In the genomic region with DNA sequence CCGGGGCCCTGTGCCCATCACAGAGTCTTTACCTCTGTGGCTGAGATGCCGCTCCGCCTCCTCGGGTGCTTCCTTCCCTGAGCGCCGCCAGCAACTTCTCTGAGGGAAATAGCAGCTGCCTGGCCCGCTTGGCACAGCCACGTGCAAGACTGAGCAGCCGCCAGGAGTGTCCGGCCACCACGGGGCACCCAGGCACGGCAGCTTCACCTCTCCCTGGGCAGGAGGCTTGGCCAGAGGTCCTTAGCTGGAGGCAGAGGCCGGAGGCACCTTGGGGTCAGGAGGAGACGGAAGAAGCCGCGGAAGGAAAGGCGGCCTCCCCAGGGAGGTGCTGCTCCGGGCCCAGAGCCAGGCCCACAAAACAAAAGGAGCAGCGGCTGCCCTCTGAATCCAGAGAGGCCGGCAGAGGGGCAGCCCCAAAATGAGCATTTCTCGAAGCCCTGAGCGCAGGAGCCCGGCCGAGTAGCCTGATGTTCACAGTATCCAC, we compare ENCODE assay signal across 12 cellular contexts. TPM values are rescaled to one million over a fixed set of nuclear protein-coding genes. Genes with fewer than 3 reads are reported as not detected.
DNase-seq lines count a peak whose midpoint lies in the region; ATAC-seq, FAIRE-seq and TF ChIP-seq lines count a peak whose summit lies in the region.
"Had no signal": no experiment of that assay in that cellular context is flagged by ENCODE, and none has a peak within 500 bp of the region (broad histone marks: within the 10 kb centered on the region; RNA-seq: fewer than 3 reads in every experiment).

No MANE protein-coding gene starts in this region.

- no TSS peak for BruUV-seq in endothelial cell of umbilical vein (replicated peaks; lab: Mats Ljungman, UMichigan)

- H4K20me1 ChIP-seq in endothelial cell of umbilical vein (replicated peaks; ENCODE audit: control insufficient read depth, extremely low read depth, insufficient read depth, low read length) = no peaks in the 10 kb centered on the region

- H3K27ac ChIP-seq in endothelial cell of umbilical vein (ENCODE audit: insufficient read depth, low read depth, low read length) (no peak overlapping the region), transverse colon (peak overlapping the region; percentile 53 to 89 (median 74))

- POLR2A ChIA-PET in endothelial cell of umbilical vein (lab: Charles Lee) = no interaction called here

- peak; percentile 29 for DNase-seq in RPMI8226
- peak; percentile 47 for DNase-seq in endothelial cell of umbilical vein (ENCODE audit: low read depth, low spot score)
- peak; percentile 14 for DNase-seq in midbrain (lab: John Stamatoyannopoulos, UW)
- DNase-seq in transverse colon = no peak
- no peak for DNase-seq in activated CD4-positive, alpha-beta T cell treated with anti-CD3 and anti-CD28 coated beads for 1 hour
- DNase-seq in NCI-H1048 (lab: John Stamatoyannopoulos, UW) = no peak
- DNase-seq: EL, Kasumi-1, T-helper 2 cell had no signal

- dilution Hi-C loops in endothelial cell of umbilical vein (cut with MboI; ENCODE audit: extremely low pct_ligation_motif_present, low sequenced_read_pairs) = no loop called here

- peak overlapping the region; percentile 7 for H3K4me2 ChIP-seq in endothelial cell of umbilical vein (ENCODE audit: insufficient read depth, low read length)

- H3K9me1 ChIP-seq in endothelial cell of umbilical vein (replicated peaks; ENCODE audit: control insufficient read depth, extremely low read depth, insufficient read depth, low read length) = no peaks in the 10 kb centered on the region

- H3K27me3 ChIP-seq in endothelial cell of umbilical vein (ENCODE audit: control insufficient read depth in 2 of 2, insufficient read depth in 2 of 2, low read length in 2 of 2) = no peaks in the 10 kb centered on the region
- peaks cover 13% of the 10 kb centered on the region for H3K27me3 ChIP-seq in transverse colon
- H3K27me3 ChIP-seq: adrenal gland had no signal

- no peak for TF ChIP-seq CTCF in endothelial cell of umbilical vein (IDR thresholded peaks at IDR 0.05; ENCODE audit: extremely low read depth in 1 of 2, insufficient read depth in 1 of 2, low read depth in 1 of 2, low read length in 2 of 2)
- no peak for TF ChIP-seq CTCF in transverse colon (IDR thresholded peaks at IDR 0.05)

- no peak for ATAC-seq in GM21360 (IDR thresholded peaks at IDR 0.05; ENCODE audit: unreplicated experiment)

- H3K36me3 ChIP-seq in endothelial cell of umbilical vein (ENCODE audit: control insufficient read depth in 2 of 2, extremely low read depth in 1 of 2, insufficient read depth in 2 of 2, low read length in 2 of 2) = no peaks in the 10 kb centered on the region
- no peaks in the 10 kb centered on the region for H3K36me3 ChIP-seq in transverse colon
- H3K36me3 ChIP-seq: adrenal gland had no signal

- intact Hi-C loops in endothelial cell of umbilical vein (cut with micrococcal nuclease) (no loop called here), transverse colon (cut with DNase I; ENCODE audit: low total_unique reads) (no loop called here)

- TF ChIP-seq EP300 in transverse colon (IDR thresholded peaks at IDR 0.05; ENCODE audit: low read depth) = no peak

- 53 to 60% methylated on average over 3 to 24 of the region's 24 CpGs for WGBS in transverse colon (ENCODE audit: low coverage in 1 of 2), 2 donors

- TF ChIP-seq POLR2A in endothelial cell of umbilical vein (IDR thresholded peaks at IDR 0.05; ENCODE audit: low read depth, low read length) (no peak), transverse colon (IDR thresholded peaks at IDR 0.05) (no peak)

- H3K9me3 ChIP-seq in endothelial cell of umbilical vein (replicated peaks; ENCODE audit: control insufficient read depth, insufficient read depth, low read length) = no peaks in the 10 kb centered on the region
- H3K9me3 ChIP-seq in transverse colon = no peaks in the 10 kb centered on the region
- H3K9me3 ChIP-seq: adrenal gland had no signal

- no peaks in the 10 kb centered on the region for H3K79me2 ChIP-seq in endothelial cell of umbilical vein (ENCODE audit: control insufficient read depth, insufficient read depth, low read length)

- CTCF ChIA-PET in endothelial cell of umbilical vein (lab: Charles Lee) = interaction anchor here (0.6 to 4.7 kb wide), 7 partner anchors 13 to 155 kb away, joined by 3 to 38 read pairs (median 4); no protein-coding TSS in a partner anchor

- peak overlapping the region; percentile 83 for H2AFZ ChIP-seq in endothelial cell of umbilical vein (ENCODE audit: low read depth, low read length)

- no peak overlapping the region for H3K9ac ChIP-seq in endothelial cell of umbilical vein (replicated peaks; ENCODE audit: extremely low read depth, insufficient read depth, low read length)

- H3K4me3 ChIP-seq in endothelial cell of umbilical vein (replicated peaks in 1 of 3; ENCODE audit: insufficient read depth in 1 of 3, low read depth in 1 of 3, low read length in 3 of 3) (no peak overlapping the region), transverse colon (peak overlapping the region in 1 of 4 donors; percentile 13)
- H3K4me3 ChIP-seq: skin epidermis had no signal

- FAIRE-seq in endothelial cell of umbilical vein (lab: Jason Lieb, UNC) = peak; percentile 84

- H3K4me1 ChIP-seq in endothelial cell of umbilical vein (ENCODE audit: control insufficient read depth, extremely low read depth, insufficient read depth, low read length) (peaks cover 12% of the 10 kb centered on the region), transverse colon (peaks cover 12 to 26% (median 16%) of the 10 kb centered on the region in 4 donors)

- in situ Hi-C loops in transverse colon (cut with MboI; ENCODE audit: low pct_ligation_motif_present in 1 of 4, low pct_unique_long_range_greater_than_20kb in 1 of 4, low sequenced_read_pairs in 3 of 4) = no loop called here

TF ChIP-seq in endothelial cell of umbilical vein, 7 proteins besides CTCF, POLR2A, EP300 and RAD21:
- TF ChIP-seq EZH2 (IDR thresholded peaks at IDR 0.05; ENCODE audit: borderline replicate concordance, low read depth, low read length, severe bottlenecking) = no peak
- TF ChIP-seq FOS (IDR thresholded peaks at IDR 0.05; ENCODE audit: borderline replicate concordance, insufficient read depth, low read length) = no peak

RNA-seq across cellular contexts. Expression of gene LIMS2, which starts 6.0 kb away (rescaled TPM):
- total RNA-seq in endothelial cell of umbilical vein (45.7 and 48.3 TPM in 2 replicates), transverse colon (100 to 1,000 TPM in 2 of 4 donors, 10 to 100 TPM in 2; 34.5 to 198 (median 91.3) TPM)
- 55.6 and 77.3 TPM in 2 replicates for polyA plus RNA-seq in endothelial cell of umbilical vein
- 26.1 and 29.1 TPM in 2 replicates for polyA plus RNA-seq in endothelial cell of umbilical vein (2011; cell fraction: cytosol; rRNA removed)
- 86.3 and 120 TPM in 2 replicates for polyA plus RNA-seq in endothelial cell of umbilical vein (2011; cell fraction: nucleus; rRNA removed)
- 14.1 and 24.9 TPM in 2 replicates for polyA plus RNA-seq in endothelial cell of umbilical vein (2012)
- 28.1 and 45.7 TPM in 2 replicates for polyA minus RNA-seq in endothelial cell of umbilical vein
- polyA minus RNA-seq in endothelial cell of umbilical vein (2011; cell fraction: cytosol; rRNA and poly(A)+ RNA removed) = not detected
- 21.7 and 33.5 TPM in 2 replicates for polyA minus RNA-seq in endothelial cell of umbilical vein (2011; cell fraction: nucleus; rRNA and poly(A)+ RNA removed)

RNA-seq across cellular contexts. Expression of gene SFT2D3, which starts 20.0 kb away (rescaled TPM):
- total RNA-seq in endothelial cell of umbilical vein = 4.4 and 4.7 TPM in 2 replicates
- 4.1 and 4.5 TPM in 2 replicates for polyA plus RNA-seq in endothelial cell of umbilical vein
- polyA plus RNA-seq in endothelial cell of umbilical vein (2011; cell fraction: cytosol; rRNA removed) = 3.3 and 3.4 TPM in 2 replicates
- polyA plus RNA-seq in endothelial cell of umbilical vein (2011; cell fraction: nucleus; rRNA removed) = 1.6 and 2.5 TPM in 2 replicates
- not detected in 2 replicates for polyA plus RNA-seq in endothelial cell of umbilical vein (2012)
- polyA minus RNA-seq in endothelial cell of umbilical vein = 2.6 and 2.7 TPM in 2 replicates
- polyA minus RNA-seq in endothelial cell of umbilical vein (2011; cell fraction: cytosol; rRNA and poly(A)+ RNA removed) = 1.4 TPM
- polyA minus RNA-seq in endothelial cell of umbilical vein (2011; cell fraction: nucleus; rRNA and poly(A)+ RNA removed) = 3.3 and 3.6 TPM in 2 replicates
- total RNA-seq in transverse colon = 10 to 100 TPM in 1 of 4 donors, 1 to 10 TPM in 3; 6.8 to 13.7 (median 8.3) TPM

RNA-seq across cellular contexts. Expression of gene GPR17, which starts 35.4 kb away (rescaled TPM):
- total RNA-seq in endothelial cell of umbilical vein (not detected in 2 replicates), transverse colon (under 1 TPM in 1 of 4 donors, not detected in 3; 0.14 TPM)
- 0.10 and 0.11 TPM in 2 replicates for polyA plus RNA-seq in endothelial cell of umbilical vein
- 0.04 TPM in 2 replicates for polyA plus RNA-seq in endothelial cell of umbilical vein (2011; cell fraction: cytosol; rRNA removed)
- polyA plus RNA-seq in endothelial cell of umbilical vein (2011; cell fraction: nucleus; rRNA removed) = not detected in 2 replicates
- 0.10 and 0.15 TPM in 2 replicates for polyA plus RNA-seq in endothelial cell of umbilical vein (2012)
- not detected in 2 replicates for polyA minus RNA-seq in endothelial cell of umbilical vein
- not detected for polyA minus RNA-seq in endothelial cell of umbilical vein (2011; cell fraction: cytosol; rRNA and poly(A)+ RNA removed)
- not detected in 2 replicates for polyA minus RNA-seq in endothelial cell of umbilical vein (2011; cell fraction: nucleus; rRNA and poly(A)+ RNA removed)

Comparison
In these comparisons a context has a peak if more than half of its experiments do, and no peak if none do; other contexts are left out.
1. DNase-seq: peak in RPMI8226 (single experiment), endothelial cell of umbilical vein (single experiment) and midbrain (single experiment); none in transverse colon (single experiment), activated CD4-positive, alpha-beta T cell treated with anti-CD3 and anti-CD28 coated beads for 1 hour (single experiment) and NCI-H1048 (single experiment).